In the genomic region with DNA sequence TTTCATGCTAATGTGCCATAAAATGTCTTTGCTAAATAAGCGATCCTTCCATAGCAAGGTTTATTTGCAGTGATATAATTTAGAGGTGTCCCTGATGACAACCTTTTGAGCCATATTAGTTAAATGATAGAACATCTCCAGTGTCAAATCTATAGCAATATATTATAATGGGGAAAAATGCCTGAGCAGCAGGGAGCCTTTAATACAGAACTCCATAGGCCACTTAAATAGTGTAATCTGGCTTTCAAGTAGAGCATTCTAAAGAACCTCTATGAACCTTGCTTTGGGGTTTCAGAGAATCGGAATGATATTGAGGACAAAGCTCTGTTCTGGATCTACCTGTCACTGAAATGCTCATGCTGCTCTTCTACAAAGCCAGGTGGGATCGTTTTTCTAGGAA, we compare ENCODE assay signal across 19 cellular contexts.
"Had no signal": no experiment of that assay in that cellular context is flagged by ENCODE, and none has a peak within 500 bp of the region (broad histone marks: within the 10 kb centered on the region; RNA-seq: fewer than 3 reads in every experiment).

No MANE protein-coding gene starts in this region.

- ATAC-seq: left colon, lower lobe of right lung, pancreas, sciatic nerve had no signal

- H3K4me3 Mint-ChIP-seq: activated CD4-positive, alpha-beta memory T cell treated with anti-CD3 and anti-CD28 coated beads for 36 hours; activated CD8-positive, alpha-beta memory T cell treated with anti-CD3 and anti-CD28 coated beads, Interleukin-2, amount 10 ng/mL, durations not matched to agents 7 days and 5 days; activated naive CD8-positive, alpha-beta T cell; central memory CD8-positive, alpha-beta T cell; mesothelial cell of epicardium had no signal

- H3K27me3 Mint-ChIP-seq: activated CD4-positive, alpha-beta memory T cell treated with anti-CD3 and anti-CD28 coated beads for 36 hours; activated CD8-positive, alpha-beta memory T cell treated with anti-CD3 and anti-CD28 coated beads, Interleukin-2, amount 10 ng/mL, durations not matched to agents 7 days and 5 days; activated naive CD8-positive, alpha-beta T cell; central memory CD8-positive, alpha-beta T cell had no signal

- H3K36me3 Mint-ChIP-seq: activated CD4-positive, alpha-beta memory T cell treated with anti-CD3 and anti-CD28 coated beads for 36 hours; activated CD8-positive, alpha-beta memory T cell treated with anti-CD3 and anti-CD28 coated beads, Interleukin-2, amount 10 ng/mL, durations not matched to agents 7 days and 5 days; activated naive CD8-positive, alpha-beta T cell; mesothelial cell of epicardium had no signal

- H3K36me3 ChIP-seq: brain microvascular endothelial cell, esophagus muscularis mucosa, lower lobe of right lung, pancreas, spleen, tibial artery, uterus had no signal

- H3K4me1 Mint-ChIP-seq: central memory CD8-positive, alpha-beta T cell; mesothelial cell of epicardium had no signal

- H3K9me3 ChIP-seq: esophagus muscularis mucosa, lower lobe of right lung, pancreas, spleen, tibial artery, uterus had no signal

- DNase-seq: activated CD4-positive, alpha-beta memory T cell treated with anti-CD3 and anti-CD28 coated beads for 36 hours; activated CD8-positive, alpha-beta memory T cell treated with anti-CD3 and anti-CD28 coated beads, Interleukin-2, amount 10 ng/mL, durations not matched to agents 7 days and 5 days; activated effector memory CD4-positive, alpha-beta T cell treated with anti-CD3 and anti-CD28 coated beads, Interleukin-2, amount 50 U/mL, for 16 hours; anterior cingulate cortex; cortex of kidney; effector CD4-positive, alpha-beta T cell; left colon; lower lobe of right lung; pancreas; spleen; T1000; tibial artery; uterus had no signal

- H3K27ac ChIP-seq: brain microvascular endothelial cell, esophagus muscularis mucosa, lower lobe of right lung, pancreas, spleen, tibial artery, uterus had no signal

- H3K9me3 Mint-ChIP-seq: activated CD4-positive, alpha-beta memory T cell treated with anti-CD3 and anti-CD28 coated beads for 36 hours; mesothelial cell of epicardium had no signal

- H3K4me3 ChIP-seq: esophagus muscularis mucosa, lower lobe of right lung, pancreas, spleen, tibial artery, uterus had no signal

- H3K4me1 ChIP-seq: esophagus muscularis mucosa, lower lobe of right lung, pancreas, tibial artery, uterus had no signal

- H3K27ac Mint-ChIP-seq: activated CD4-positive, alpha-beta memory T cell treated with anti-CD3 and anti-CD28 coated beads for 36 hours; activated CD8-positive, alpha-beta memory T cell treated with anti-CD3 and anti-CD28 coated beads, Interleukin-2, amount 10 ng/mL, durations not matched to agents 7 days and 5 days; activated naive CD8-positive, alpha-beta T cell; mesothelial cell of epicardium had no signal

- H3K27me3 ChIP-seq: brain microvascular endothelial cell, esophagus muscularis mucosa, pancreas, spleen, tibial artery, uterus had no signal
